In the genomic region with DNA sequence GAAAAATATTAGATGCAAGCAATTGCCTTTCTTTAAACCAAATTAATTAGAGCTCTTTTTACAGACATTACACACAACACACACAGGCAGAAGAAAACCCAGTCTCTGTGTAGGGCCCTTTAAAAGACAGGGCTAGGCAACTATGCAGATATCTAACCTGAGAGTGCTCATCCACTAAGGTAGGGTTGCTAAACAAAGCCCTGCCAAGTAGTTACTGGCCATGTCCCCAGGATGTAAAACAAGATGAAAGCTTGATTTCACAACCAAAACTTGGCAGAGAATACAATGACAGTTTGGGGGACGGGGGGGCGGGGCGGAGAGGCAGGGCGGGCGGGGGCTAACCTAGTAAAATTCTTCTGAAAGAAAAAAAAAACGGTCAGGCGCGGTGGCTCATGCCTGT, we compare ENCODE assay signal across 22 cellular contexts.
"Had no signal": no experiment of that assay in that cellular context is flagged by ENCODE, and none has a peak within 500 bp of the region (broad histone marks: within the 10 kb centered on the region; RNA-seq: fewer than 3 reads in every experiment).

No MANE protein-coding gene starts in this region.

- DNase-seq: activated CD4-positive, alpha-beta memory T cell treated with anti-CD3 and anti-CD28 coated beads for 36 hours; activated CD4-positive, alpha-beta T cell treated with anti-CD3 and anti-CD28 coated beads for 36 hours; activated CD8-positive, alpha-beta memory T cell treated with anti-CD3 and anti-CD28 coated beads, Interleukin-2, amount 10 ng/mL, durations not matched to agents 7 days and 5 days; activated naive CD4-positive, alpha-beta T cell treated with Interleukin-2 at 50 U/mL for 16 hours; activated naive CD8-positive, alpha-beta T cell treated with anti-CD3 and anti-CD28 coated beads, Interleukin-2, amount 10 ng/mL, durations not matched to agents 7 days and 5 days; activated T-cell treated with anti-CD3 and anti-CD28 coated beads, Interleukin-2, amount 50 U/mL, for 1 hour; amygdala; effector memory CD8-positive, alpha-beta T cell; islet precursor cell; mesenchymal stem cell; nucleus accumbens; posterior cingulate gyrus; stimulated activated CD4-positive, alpha-beta T cell treated with anti-CD3 and anti-CD28 coated beads, Interleukin-2, amount 100 ng/mL, for 24 hours; stimulated activated naive CD4-positive, alpha-beta T cell treated with Interleukin-2 at 50 U/mL for 16 hours; T-cell; uterus had no signal

- H3K4me3 ChIP-seq: cardiac muscle cell, hepatocyte, thyroid gland, uterus had no signal

- H3K4me1 ChIP-seq: thyroid gland, uterus had no signal

- H3K4me2 ChIP-seq: hepatocyte had no signal

- H3K27me3 Mint-ChIP-seq: activated CD4-positive, alpha-beta memory T cell treated with anti-CD3 and anti-CD28 coated beads for 36 hours; activated CD4-positive, alpha-beta T cell treated with anti-CD3 and anti-CD28 coated beads for 36 hours; activated CD8-positive, alpha-beta memory T cell treated with anti-CD3 and anti-CD28 coated beads, Interleukin-2, amount 10 ng/mL, durations not matched to agents 7 days and 5 days; activated naive CD8-positive, alpha-beta T cell treated with anti-CD3 and anti-CD28 coated beads, Interleukin-2, amount 10 ng/mL, durations not matched to agents 7 days and 5 days; effector memory CD8-positive, alpha-beta T cell; natural killer cell treated with Interleukin-12 subunit alpha and Interleukin-12 subunit beta and Interleukin-15 and Interleukin-18, amount 100 ng/mL, for 72 hours; T-cell had no signal

- H3K27ac ChIP-seq: cardiac muscle cell, hepatocyte, thyroid gland, uterus had no signal

- H2AFZ ChIP-seq: hepatocyte had no signal

- H3K79me2 ChIP-seq: hepatocyte had no signal

- H3K36me3 Mint-ChIP-seq: activated CD4-positive, alpha-beta memory T cell treated with anti-CD3 and anti-CD28 coated beads for 36 hours; activated CD8-positive, alpha-beta memory T cell treated with anti-CD3 and anti-CD28 coated beads, Interleukin-2, amount 10 ng/mL, durations not matched to agents 7 days and 5 days; activated naive CD8-positive, alpha-beta T cell treated with anti-CD3 and anti-CD28 coated beads, Interleukin-2, amount 10 ng/mL, durations not matched to agents 7 days and 5 days; natural killer cell treated with Interleukin-12 subunit alpha and Interleukin-12 subunit beta and Interleukin-15 and Interleukin-18, amount 100 ng/mL, for 72 hours; T-cell had no signal

- H3K9me3 Mint-ChIP-seq: activated CD4-positive, alpha-beta memory T cell treated with anti-CD3 and anti-CD28 coated beads for 36 hours; activated naive CD8-positive, alpha-beta T cell treated with anti-CD3 and anti-CD28 coated beads, Interleukin-2, amount 10 ng/mL, durations not matched to agents 7 days and 5 days had no signal

- H3K4me1 Mint-ChIP-seq: activated CD4-positive, alpha-beta T cell treated with anti-CD3 and anti-CD28 coated beads for 36 hours; activated CD8-positive, alpha-beta memory T cell treated with anti-CD3 and anti-CD28 coated beads, Interleukin-2, amount 10 ng/mL, durations not matched to agents 7 days and 5 days; activated naive CD8-positive, alpha-beta T cell treated with anti-CD3 and anti-CD28 coated beads, Interleukin-2, amount 10 ng/mL, durations not matched to agents 7 days and 5 days; T-cell; WTC11 had no signal

- H3K4me3 Mint-ChIP-seq: activated CD4-positive, alpha-beta memory T cell treated with anti-CD3 and anti-CD28 coated beads for 36 hours; activated CD4-positive, alpha-beta T cell treated with anti-CD3 and anti-CD28 coated beads for 36 hours; activated CD8-positive, alpha-beta memory T cell treated with anti-CD3 and anti-CD28 coated beads, Interleukin-2, amount 10 ng/mL, durations not matched to agents 7 days and 5 days; activated naive CD8-positive, alpha-beta T cell treated with anti-CD3 and anti-CD28 coated beads, Interleukin-2, amount 10 ng/mL, durations not matched to agents 7 days and 5 days; effector memory CD8-positive, alpha-beta T cell; natural killer cell treated with Interleukin-12 subunit alpha and Interleukin-12 subunit beta and Interleukin-15 and Interleukin-18, amount 100 ng/mL, for 72 hours; T-cell; WTC11 had no signal

- H3K9me3 ChIP-seq: thyroid gland, uterus had no signal

- ATAC-seq: activated CD4-positive, alpha-beta T cell treated with anti-CD3 and anti-CD28 coated beads for 36 hours; activated CD8-positive, alpha-beta memory T cell treated with anti-CD3 and anti-CD28 coated beads, Interleukin-2, amount 10 ng/mL, durations not matched to agents 7 days and 5 days; effector memory CD8-positive, alpha-beta T cell; natural killer cell treated with Interleukin-12 subunit alpha and Interleukin-12 subunit beta and Interleukin-15 and Interleukin-18, amount 100 ng/mL, for 72 hours; T-cell; WTC11 had no signal

- H3K36me3 ChIP-seq: cardiac muscle cell, thyroid gland, uterus had no signal

- H3K27ac Mint-ChIP-seq: activated CD4-positive, alpha-beta memory T cell treated with anti-CD3 and anti-CD28 coated beads for 36 hours; activated CD4-positive, alpha-beta T cell treated with anti-CD3 and anti-CD28 coated beads for 36 hours; activated CD8-positive, alpha-beta memory T cell treated with anti-CD3 and anti-CD28 coated beads, Interleukin-2, amount 10 ng/mL, durations not matched to agents 7 days and 5 days; activated naive CD8-positive, alpha-beta T cell treated with anti-CD3 and anti-CD28 coated beads, Interleukin-2, amount 10 ng/mL, durations not matched to agents 7 days and 5 days; activated T-helper 2 cell treated with anti-CD3 and anti-CD28 coated beads, Interferon-gamma antibody, Interleukin-2, Interleukin-4, amounts not matched to agents 10 μg/mL and 5 μg/mL and 100 μg/mL, durations not matched to agents 14 hours and 24 hours and 36 hours; effector memory CD8-positive, alpha-beta T cell; natural killer cell treated with Interleukin-12 subunit alpha and Interleukin-12 subunit beta and Interleukin-15 and Interleukin-18, amount 100 ng/mL, for 72 hours; T-cell; WTC11 had no signal

- H3K27me3 ChIP-seq: cardiac muscle cell, hepatocyte, thyroid gland, uterus had no signal
